ENCODE assay signal across 24 cellular contexts in genomic region chr9:135692410-135692809, GRCh38. TPM values are rescaled to one million over a fixed set of nuclear protein-coding genes. Genes with fewer than 3 reads are reported as not detected.
DNase-seq lines count a peak whose midpoint lies in the region; ATAC-seq and TF ChIP-seq lines count a peak whose summit lies in the region.
"Had no signal": no experiment of that assay in that cellular context is flagged by ENCODE, and none has a peak within 500 bp of the region (broad histone marks: within the 10 kb centered on the region; RNA-seq: fewer than 3 reads in every experiment).

No MANE protein-coding gene starts in this region.

- ATAC-seq in activated CD8-positive, alpha-beta T cell treated with anti-CD3 and anti-CD28 coated beads for 36 hours, result no peak
- no peak for ATAC-seq in activated CD8-positive, alpha-beta T cell treated with anti-CD3 and anti-CD28 coated beads, Interleukin-2, amount 10 ng/mL, durations not matched to agents 7 days and 5 days
- ATAC-seq in T-cell (replicated peaks in 1 of 4), result no peak
- ATAC-seq in stimulated activated naive CD8-positive, alpha-beta T cell treated with anti-CD3 and anti-CD28 coated beads, Interleukin-15, amount 100 ng/mL, for 72 hours, result no peak

- no peaks in the 10 kb centered on the region for H3K36me3 Mint-ChIP-seq in activated CD8-positive, alpha-beta T cell treated with anti-CD3 and anti-CD28 coated beads for 36 hours (ENCODE audit: low read depth)
- no peaks in the 10 kb centered on the region for H3K36me3 Mint-ChIP-seq in activated CD8-positive, alpha-beta T cell treated with anti-CD3 and anti-CD28 coated beads, Interleukin-2, amount 10 ng/mL, durations not matched to agents 7 days and 5 days (ENCODE audit: low read depth)
- no peaks in the 10 kb centered on the region for H3K36me3 Mint-ChIP-seq in T-cell
- H3K36me3 Mint-ChIP-seq: IgD-negative memory B cell, memory B cell had no signal

- H3K27ac Mint-ChIP-seq in activated CD8-positive, alpha-beta T cell treated with anti-CD3 and anti-CD28 coated beads for 36 hours, result no peak overlapping the region
- H3K27ac Mint-ChIP-seq in activated CD8-positive, alpha-beta T cell treated with anti-CD3 and anti-CD28 coated beads, Interleukin-2, amount 10 ng/mL, durations not matched to agents 7 days and 5 days, result no peak overlapping the region
- no peak overlapping the region for H3K27ac Mint-ChIP-seq in T-cell
- no peak overlapping the region for H3K27ac Mint-ChIP-seq in stimulated activated naive CD8-positive, alpha-beta T cell treated with anti-CD3 and anti-CD28 coated beads, Interleukin-15, amount 100 ng/mL, for 72 hours
- H3K27ac Mint-ChIP-seq: IgD-negative memory B cell, memory B cell had no signal

- no peaks in the 10 kb centered on the region for H3K4me1 Mint-ChIP-seq in activated CD8-positive, alpha-beta T cell treated with anti-CD3 and anti-CD28 coated beads for 36 hours (ENCODE audit: low read depth)
- H3K4me1 Mint-ChIP-seq in activated CD8-positive, alpha-beta T cell treated with anti-CD3 and anti-CD28 coated beads, Interleukin-2, amount 10 ng/mL, durations not matched to agents 7 days and 5 days (ENCODE audit: low read depth), result no peaks in the 10 kb centered on the region
- H3K4me1 Mint-ChIP-seq in T-cell, result no peaks in the 10 kb centered on the region
- no peaks in the 10 kb centered on the region for H3K4me1 Mint-ChIP-seq in stimulated activated naive CD8-positive, alpha-beta T cell treated with anti-CD3 and anti-CD28 coated beads, Interleukin-15, amount 100 ng/mL, for 72 hours
- H3K4me1 Mint-ChIP-seq: central memory CD8-positive, alpha-beta T cell; memory B cell had no signal

- H3K9me3 Mint-ChIP-seq in activated CD8-positive, alpha-beta T cell treated with anti-CD3 and anti-CD28 coated beads for 36 hours, result no peaks in the 10 kb centered on the region
- H3K9me3 Mint-ChIP-seq in activated CD8-positive, alpha-beta T cell treated with anti-CD3 and anti-CD28 coated beads, Interleukin-2, amount 10 ng/mL, durations not matched to agents 7 days and 5 days (ENCODE audit: insufficient read depth), result no peaks in the 10 kb centered on the region
- H3K9me3 Mint-ChIP-seq in T-cell, result no peaks in the 10 kb centered on the region
- H3K9me3 Mint-ChIP-seq in stimulated activated naive CD8-positive, alpha-beta T cell treated with anti-CD3 and anti-CD28 coated beads, Interleukin-15, amount 100 ng/mL, for 72 hours, result no peaks in the 10 kb centered on the region
- H3K9me3 Mint-ChIP-seq: central memory CD8-positive, alpha-beta T cell; memory B cell had no signal

- DNase-seq in activated CD8-positive, alpha-beta T cell treated with anti-CD3 and anti-CD28 coated beads for 36 hours, result peak; percentile 23
- no peak for DNase-seq in activated CD8-positive, alpha-beta T cell treated with anti-CD3 and anti-CD28 coated beads, Interleukin-2, amount 10 ng/mL, durations not matched to agents 7 days and 5 days
- peak; percentile 6 for DNase-seq in kidney tubule cell (ENCODE audit: low spot score)
- no peak for DNase-seq in T-cell
- no peak for DNase-seq in NCI-H526 treated with DMSO at 0.1 percent for 48 hours (lab: John Stamatoyannopoulos, UW)
- DNase-seq in stimulated activated naive CD8-positive, alpha-beta T cell treated with anti-CD3 and anti-CD28 coated beads, Interleukin-15, amount 100 ng/mL, for 72 hours, result no peak
- DNase-seq: activated CD4-positive, alpha-beta T cell treated with anti-CD3 and anti-CD28 coated beads for 48 hours; activated CD8-positive, alpha-beta memory T cell treated with anti-CD3 and anti-CD28 coated beads, Interleukin-2, amount 50 U/mL, for 4 hours; activated gamma-delta T cell treated with Interleukin-2 at 50 U/mL for 16 hours; DMS153; effector memory CD4-positive, alpha-beta T cell; GF-D8; glutamatergic neuron; NCI-H187; NCI-H345; stimulated activated CD4-positive, alpha-beta T cell treated with anti-CD3 and anti-CD28 coated beads, Interleukin-4, amount 100 ng/mL, for 24 hours; uterus had no signal

- POLR2A ChIA-PET in activated CD8-positive, alpha-beta T cell treated with anti-CD3 and anti-CD28 coated beads for 36 hours (lab: Charles Lee), result no interaction called here
- POLR2A ChIA-PET in activated CD8-positive, alpha-beta T cell treated with anti-CD3 and anti-CD28 coated beads, Interleukin-2, amount 10 ng/mL, durations not matched to agents 7 days and 5 days (lab: Charles Lee), result no interaction called here
- POLR2A ChIA-PET in T-cell (lab: Charles Lee), result no interaction called here

- peaks cover 1% of the 10 kb centered on the region for H3K27me3 Mint-ChIP-seq in activated CD8-positive, alpha-beta T cell treated with anti-CD3 and anti-CD28 coated beads for 36 hours
- no peaks in the 10 kb centered on the region for H3K27me3 Mint-ChIP-seq in activated CD8-positive, alpha-beta T cell treated with anti-CD3 and anti-CD28 coated beads, Interleukin-2, amount 10 ng/mL, durations not matched to agents 7 days and 5 days (ENCODE audit: low read depth)
- peaks cover 0 to 5% of the 10 kb centered on the region in 2 donors for H3K27me3 Mint-ChIP-seq in T-cell
- peaks cover 6% of the 10 kb centered on the region for H3K27me3 Mint-ChIP-seq in stimulated activated naive CD8-positive, alpha-beta T cell treated with anti-CD3 and anti-CD28 coated beads, Interleukin-15, amount 100 ng/mL, for 72 hours
- H3K27me3 Mint-ChIP-seq: IgD-negative memory B cell had no signal

- no peak for TF ChIP-seq CTCF in activated CD8-positive, alpha-beta T cell treated with anti-CD3 and anti-CD28 coated beads for 36 hours (IDR thresholded peaks at IDR 0.05)

- intact Hi-C loops in activated CD8-positive, alpha-beta T cell treated with anti-CD3 and anti-CD28 coated beads for 36 hours (cut with micrococcal nuclease), result no loop called here

- CTCF ChIA-PET in activated CD8-positive, alpha-beta T cell treated with anti-CD3 and anti-CD28 coated beads for 36 hours (lab: Charles Lee), result no interaction called here
- CTCF ChIA-PET in activated CD8-positive, alpha-beta T cell treated with anti-CD3 and anti-CD28 coated beads, Interleukin-2, amount 10 ng/mL, durations not matched to agents 7 days and 5 days (lab: Charles Lee), result no interaction called here
- CTCF ChIA-PET in T-cell (lab: Charles Lee), result no interaction called here

- H3K4me3 Mint-ChIP-seq in activated CD8-positive, alpha-beta T cell treated with anti-CD3 and anti-CD28 coated beads for 36 hours, result no peak overlapping the region
- H3K4me3 Mint-ChIP-seq in activated CD8-positive, alpha-beta T cell treated with anti-CD3 and anti-CD28 coated beads, Interleukin-2, amount 10 ng/mL, durations not matched to agents 7 days and 5 days, result no peak overlapping the region
- H3K4me3 Mint-ChIP-seq in T-cell, result no peak overlapping the region
- no peak overlapping the region for H3K4me3 Mint-ChIP-seq in stimulated activated naive CD8-positive, alpha-beta T cell treated with anti-CD3 and anti-CD28 coated beads, Interleukin-15, amount 100 ng/mL, for 72 hours
- H3K4me3 Mint-ChIP-seq: central memory CD8-positive, alpha-beta T cell; IgD-negative memory B cell; memory B cell had no signal

- peak overlapping the region; percentile 25 for H3K27ac ChIP-seq in cingulate gyrus (ENCODE audit: low read depth, low read length)
- peak overlapping the region; percentile 87 for H3K27ac ChIP-seq in temporal lobe (ENCODE audit: low read depth, low read length)
- H3K27ac ChIP-seq: C4-2B, uterus had no signal

RNA-seq across cellular contexts. Expression of gene SOHLH1, which starts 6.9 kb away (rescaled TPM):
- not detected for total RNA-seq in activated CD8-positive, alpha-beta T cell treated with anti-CD3 and anti-CD28 coated beads for 36 hours
- not detected for total RNA-seq in activated CD8-positive, alpha-beta T cell treated with anti-CD3 and anti-CD28 coated beads, Interleukin-2, amount 10 ng/mL, durations not matched to agents 7 days and 5 days
- not detected for total RNA-seq in temporal lobe
- not detected for total RNA-seq in T-cell
- total RNA-seq: fibroblast of lung, uterus had no signal

RNA-seq across cellular contexts. Expression of gene KCNT1, which starts 9.6 kb away (rescaled TPM):
- total RNA-seq in activated CD8-positive, alpha-beta T cell treated with anti-CD3 and anti-CD28 coated beads for 36 hours, result not detected
- total RNA-seq in activated CD8-positive, alpha-beta T cell treated with anti-CD3 and anti-CD28 coated beads, Interleukin-2, amount 10 ng/mL, durations not matched to agents 7 days and 5 days, result not detected
- total RNA-seq in temporal lobe (3.9 TPM), T-cell (under 1 TPM in 3 of 5 donors, not detected in 2; 0.07 to 0.54 (median 0.16) TPM)
- total RNA-seq: fibroblast of lung had no signal

RNA-seq across cellular contexts. Expression of gene LCN9, which starts 29.3 kb away (rescaled TPM):
- total RNA-seq in activated CD8-positive, alpha-beta T cell treated with anti-CD3 and anti-CD28 coated beads for 36 hours, result not detected
- not detected for total RNA-seq in activated CD8-positive, alpha-beta T cell treated with anti-CD3 and anti-CD28 coated beads, Interleukin-2, amount 10 ng/mL, durations not matched to agents 7 days and 5 days
- not detected for total RNA-seq in temporal lobe
- not detected for total RNA-seq in T-cell
- total RNA-seq: fibroblast of lung, uterus had no signal

RNA-seq across cellular contexts. Expression of gene GLT6D1, which starts 53.1 kb away (rescaled TPM):
- total RNA-seq in activated CD8-positive, alpha-beta T cell treated with anti-CD3 and anti-CD28 coated beads for 36 hours, result not detected
- not detected for total RNA-seq in activated CD8-positive, alpha-beta T cell treated with anti-CD3 and anti-CD28 coated beads, Interleukin-2, amount 10 ng/mL, durations not matched to agents 7 days and 5 days
- total RNA-seq in temporal lobe, result not detected
- not detected for total RNA-seq in T-cell
- total RNA-seq: fibroblast of lung, uterus had no signal

Comparison
In these comparisons a context has a peak if more than half of its experiments do, and no peak if none do; other contexts are left out.
1. DNase-seq: peak in activated CD8-positive, alpha-beta T cell treated with anti-CD3 and anti-CD28 coated beads for 36 hours (single experiment) and kidney tubule cell (single experiment); none in activated CD8-positive, alpha-beta T cell treated with anti-CD3 and anti-CD28 coated beads, Interleukin-2, amount 10 ng/mL, durations not matched to agents 7 days and 5 days (single experiment), T-cell (0 of 34), NCI-H526 treated with DMSO at 0.1 percent for 48 hours (single experiment) and stimulated activated naive CD8-positive, alpha-beta T cell treated with anti-CD3 and anti-CD28 coated beads, Interleukin-15, amount 100 ng/mL, for 72 hours (0 of 2).